In genomic region chr5:59380350-59380951, GRCh38 we compare ENCODE assay signal across 8 cellular contexts.
A peak's percentile ranks its signal among the peaks of the same experiment; 100 is the strongest.
DNase-seq lines count a peak whose midpoint lies in the region; ATAC-seq and TF ChIP-seq lines count a peak whose summit lies in the region.

No MANE protein-coding gene starts in this region.

- no peaks in the 10 kb centered on the region for H3K9me3 ChIP-seq in CD8-positive, alpha-beta T cell (ENCODE audit: low read length)
- no peaks in the 10 kb centered on the region for H3K9me3 ChIP-seq in T-helper 17 cell (ENCODE audit: control insufficient read depth, low read length, poor library complexity, severe bottlenecking)
- H3K9me3 ChIP-seq in parathyroid adenoma (ENCODE audit: control insufficient read depth, low read length): no peaks in the 10 kb centered on the region

- peaks cover 2% of the 10 kb centered on the region for H3K4me1 Mint-ChIP-seq in CD8-positive, alpha-beta T cell (ENCODE audit: low read depth)
- peaks cover 2% of the 10 kb centered on the region for H3K4me1 Mint-ChIP-seq in T-helper 17 cell

- TF ChIP-seq CTCF in CD8-positive, alpha-beta T cell (IDR thresholded peaks at IDR 0.05): peak; percentile 50
- peak; percentile 49 for TF ChIP-seq CTCF in fibroblast of pulmonary artery (IDR thresholded peaks at IDR 0.05; ENCODE audit: low read length, missing control alignments)
- TF ChIP-seq CTCF in parathyroid adenoma (IDR thresholded peaks at IDR 0.05): peak; percentile 41

- no peaks in the 10 kb centered on the region for H3K36me3 ChIP-seq in CD8-positive, alpha-beta T cell (ENCODE audit: insufficient read depth, low read length)
- H3K36me3 ChIP-seq in parathyroid adenoma (ENCODE audit: control insufficient read depth, insufficient read depth, low read length): no peaks in the 10 kb centered on the region

- no peak overlapping the region for H2AFZ ChIP-seq in parathyroid adenoma

- no peak overlapping the region for H3K4me3 Mint-ChIP-seq in CD8-positive, alpha-beta T cell
- no peak overlapping the region for H3K4me3 Mint-ChIP-seq in T-helper 17 cell

- no peaks in the 10 kb centered on the region for H3K4me1 ChIP-seq in CD8-positive, alpha-beta T cell (ENCODE audit: insufficient read depth, low read length)
- no peaks in the 10 kb centered on the region for H3K4me1 ChIP-seq in parathyroid adenoma

- H3K27me3 Mint-ChIP-seq in CD8-positive, alpha-beta T cell (ENCODE audit: low read depth): no peaks in the 10 kb centered on the region
- peaks cover 16% of the 10 kb centered on the region for H3K27me3 Mint-ChIP-seq in T-helper 17 cell

- POLR2A ChIA-PET in CD8-positive, alpha-beta T cell (lab: Charles Lee): interaction anchor here (1.1 kb wide), 2 partner anchors 13 to 192 kb away, joined by 3 read pairs; no protein-coding TSS in a partner anchor

- no peaks in the 10 kb centered on the region for H3K27me3 ChIP-seq in CD8-positive, alpha-beta T cell (ENCODE audit: insufficient read depth, low read length)
- H3K27me3 ChIP-seq in parathyroid adenoma (ENCODE audit: control insufficient read depth, insufficient read depth, low read length): no peaks in the 10 kb centered on the region

- no peak overlapping the region for H3K4me2 ChIP-seq in parathyroid adenoma (ENCODE audit: low read length)

- H3K27ac ChIP-seq in CD8-positive, alpha-beta T cell (ENCODE audit: low read depth, low read length): no peak overlapping the region
- H3K27ac ChIP-seq in parathyroid adenoma: no peak overlapping the region

- H3K36me3 Mint-ChIP-seq in CD8-positive, alpha-beta T cell: no peaks in the 10 kb centered on the region
- no peaks in the 10 kb centered on the region for H3K36me3 Mint-ChIP-seq in T-helper 17 cell (ENCODE audit: low read depth)

- no peak overlapping the region for H3K9ac ChIP-seq in parathyroid adenoma

- intact Hi-C loops in CD8-positive, alpha-beta T cell (cut with DNase I, micrococcal nuclease): loop anchor here (1.0 kb wide), 3 partner anchors 192 to 494 kb away; no protein-coding TSS in a partner anchor

- CTCF ChIA-PET in CD8-positive, alpha-beta T cell (lab: Charles Lee): interaction anchor here (0.6 to 6.1 kb wide), 20 partner anchors 8 to 495 kb away, joined by 3 to 67 read pairs (median 4); no protein-coding TSS in a partner anchor

- peak; percentile 54 for ATAC-seq in CD8-positive, alpha-beta T cell
- ATAC-seq in GM18517 (IDR thresholded peaks at IDR 0.05; ENCODE audit: unreplicated experiment) (peak; percentile 99), HG02885 (IDR thresholded peaks at IDR 0.05; ENCODE audit: poor library complexity, unreplicated experiment) (peak; percentile 100), T-helper 17 cell (peak; percentile 71)

- no peak for DNase-seq in CD8-positive, alpha-beta T cell
- DNase-seq in NCI-H1436 treated with DMSO at 0.1 percent for 48 hours (lab: John Stamatoyannopoulos, UW) (peak; percentile 23), T-helper 17 cell (no peak), fibroblast of pulmonary artery (ENCODE audit: low read depth) (peak; percentile 87), HuH-7 (ENCODE audit: low spot score) (no peak)

- H3K9me3 Mint-ChIP-seq in CD8-positive, alpha-beta T cell: no peaks in the 10 kb centered on the region

- H3K27ac Mint-ChIP-seq in CD8-positive, alpha-beta T cell: no peak overlapping the region
- H3K27ac Mint-ChIP-seq in T-helper 17 cell: no peak overlapping the region

- H3K4me3 ChIP-seq in CD8-positive, alpha-beta T cell (ENCODE audit: low read depth, low read length): no peak overlapping the region
- H3K4me3 ChIP-seq in fibroblast of pulmonary artery (replicated peaks; ENCODE audit: low read depth, low read length) (no peak overlapping the region), parathyroid adenoma (ENCODE audit: low read depth, low read length) (no peak overlapping the region)

- no peaks in the 10 kb centered on the region for H3K79me2 ChIP-seq in parathyroid adenoma

Comparison
In these comparisons a context has a peak if more than half of its experiments do, and no peak if none do; other contexts are left out.
1. DNase-seq: peak in NCI-H1436 treated with DMSO at 0.1 percent for 48 hours (single experiment) and fibroblast of pulmonary artery (single experiment); none in CD8-positive, alpha-beta T cell (0 of 7), T-helper 17 cell (0 of 3) and HuH-7 (single experiment).
2. Peak in every context shown above with its lines, with median percentiles within 50 percentile points of each other: ATAC-seq and CTCF ChIP-seq.